In the genomic region with DNA sequence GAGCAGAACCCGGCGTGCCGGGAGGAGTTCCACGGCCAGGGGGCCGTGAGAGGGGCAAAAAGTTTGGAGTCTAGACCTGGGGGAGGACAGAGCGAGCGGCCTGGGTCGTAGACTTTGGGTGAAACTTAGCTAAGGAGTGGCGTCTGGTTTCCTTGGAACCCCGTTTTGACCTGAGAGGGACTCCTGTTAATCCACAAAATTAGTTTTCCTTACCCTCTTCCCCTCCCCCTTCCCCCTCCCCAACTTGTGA, we compare ENCODE assay signal across 8 cellular contexts. TPM values are rescaled to one million over a fixed set of nuclear protein-coding genes. Genes with fewer than 3 reads are reported as not detected.
A peak's percentile ranks its signal among the peaks of the same experiment; 100 is the strongest.
DNase-seq lines count a peak whose midpoint lies in the region; ATAC-seq and TF ChIP-seq lines count a peak whose summit lies in the region.

No MANE protein-coding gene starts in this region.

- H3K4me1 Mint-ChIP-seq in progenitor cell of endocrine pancreas (ENCODE audit: low read depth), result peaks cover 15% of the 10 kb centered on the region

- BruUV-seq in Panc1 (replicated peaks; lab: Mats Ljungman, UMichigan), result no TSS peak

- peaks cover 6% of the 10 kb centered on the region; the same call in 1 of the 2 replicates for H3K4me1 ChIP-seq in Panc1 (ENCODE audit: control insufficient read depth, insufficient read depth, low read length)
- no peaks in the 10 kb centered on the region for H3K4me1 ChIP-seq in esophagus (ENCODE audit: control insufficient read depth in 2 of 2, insufficient read depth in 2 of 2, low read length in 1 of 2)

- CTCF ChIA-PET in Panc1 (lab: Charles Lee), result interaction anchor here (0.6 to 2.1 kb wide), 9 partner anchors 10 to 1071 kb away, joined by 3 to 25 read pairs (median 4); a partner anchor contains a TSS

- H3K4me3 Mint-ChIP-seq in progenitor cell of endocrine pancreas (ENCODE audit: low read depth), result peak overlapping the region; percentile 86

- intact Hi-C loops in Panc1 (cut with micrococcal nuclease; ENCODE audit: unreplicated experiment), result loop anchor here (1.0 to 5.0 kb wide), 3 partner anchors 49 to 204 kb away; no protein-coding TSS in a partner anchor

- H3K36me3 Mint-ChIP-seq in progenitor cell of endocrine pancreas (ENCODE audit: insufficient read depth), result peaks cover 2% of the 10 kb centered on the region

- 0% methylated on average over 10 of the region's 10 CpGs for WGBS in esophagus, 2 donors

- TF ChIP-seq CTCF in Panc1 (IDR thresholded peaks at IDR 0.05) (no peak), progenitor cell of endocrine pancreas (IDR thresholded peaks at IDR 0.05; ENCODE audit: unreplicated experiment) (no peak)

- H3K27me3 Mint-ChIP-seq in progenitor cell of endocrine pancreas, result no peaks in the 10 kb centered on the region

- H3K36me3 ChIP-seq in Panc1 (ENCODE audit: control insufficient read depth, insufficient read depth, low read length) (no peaks in the 10 kb centered on the region; the same call in 1 of the 2 replicates), esophagus (ENCODE audit: control insufficient read depth in 2 of 2, insufficient read depth in 2 of 2, low read length in 1 of 2) (peaks cover 0 to under 1% of the 10 kb centered on the region in 2 donors)

- H3K27ac Mint-ChIP-seq in progenitor cell of endocrine pancreas, result peak overlapping the region; percentile 93

- DNase-seq in Panc1 (ENCODE audit: low read depth, low spot score), result no peak
- no peak for DNase-seq in progenitor cell of endocrine pancreas (ENCODE audit: low spot score, unreplicated experiment)
- no peak for DNase-seq in kidney glomerular epithelial cell (lab: John Stamatoyannopoulos, UW)
- DNase-seq in epidermal melanocyte (ENCODE audit: insufficient read length, low spot score), result no peak
- DNase-seq in ACHN, result no peak

- H3K4me3 ChIP-seq in Panc1 (ENCODE audit: low read depth in 2 of 2, low read length in 2 of 2) (peak overlapping the region; percentile 87 to 91), esophagus (ENCODE audit: low read depth in 1 of 2, low read length in 2 of 2) (peak overlapping the region; percentile 83 to 96)

- H3K9me3 ChIP-seq in Panc1 (ENCODE audit: control insufficient read depth, insufficient read depth, low read depth, low read length) (no peaks in the 10 kb centered on the region), esophagus (ENCODE audit: control insufficient read depth in 2 of 2, insufficient read depth in 1 of 2, low read depth in 1 of 2, low read length in 1 of 2) (no peaks in the 10 kb centered on the region)

- POLR2A ChIA-PET in Panc1 (lab: Charles Lee), result interaction anchor here (0.5 to 0.7 kb wide), 3 partner anchors 80 to 347 kb away, joined by 3 to 4 read pairs (median 4); no protein-coding TSS in a partner anchor

- no peaks in the 10 kb centered on the region for H3K27me3 ChIP-seq in Panc1 (ENCODE audit: control insufficient read depth, insufficient read depth, low read length)
- H3K27me3 ChIP-seq in esophagus (ENCODE audit: control insufficient read depth in 1 of 2, insufficient read depth in 2 of 2, low read length in 2 of 2), result no peaks in the 10 kb centered on the region

- ATAC-seq in GM19463 (IDR thresholded peaks at IDR 0.05; ENCODE audit: unreplicated experiment) (peak; percentile 1), Panc1 (no peak; the same call in 1 of the 2 replicates), HG03432 (IDR thresholded peaks at IDR 0.05; ENCODE audit: unreplicated experiment) (no peak)

- in situ Hi-C loops in Panc1 (cut with HindIII; ENCODE audit: low pct_unique_long_range_greater_than_20kb, low sequenced_read_pairs), result no loop called here
- in situ Hi-C loops in ACHN (cut with HindIII; ENCODE audit: low pct_ligation_motif_present, low pct_unique_long_range_greater_than_20kb, low sequenced_read_pairs), result no loop called here

- peak overlapping the region; percentile 84 for H3K27ac ChIP-seq in Panc1 (ENCODE audit: low read length)
- H3K27ac ChIP-seq in esophagus (ENCODE audit: low read depth in 2 of 2, low read length in 1 of 2), result peak overlapping the region; percentile 96 to 97

- H3K9me3 Mint-ChIP-seq in progenitor cell of endocrine pancreas (ENCODE audit: low read depth), result no peaks in the 10 kb centered on the region

RNA-seq across cellular contexts. Expression of a gene that starts 0.6 kb away (rescaled TPM):
- total RNA-seq in Panc1 (2021; ENCODE audit: unreplicated experiment) (66.2 TPM), progenitor cell of endocrine pancreas (59.9 and 61.6 TPM in 2 replicates)
- 36.7 TPM for polyA plus RNA-seq in Panc1 (2012; ENCODE audit: insufficient read length)
- 10 to 100 TPM; 23.9 to 32.5 TPM for polyA plus RNA-seq in esophagus

RNA-seq across cellular contexts. Expression of a gene that starts 0.7 kb away (rescaled TPM):
- 2.4 TPM for total RNA-seq in Panc1 (2021; ENCODE audit: unreplicated experiment)
- polyA plus RNA-seq in Panc1 (2012; ENCODE audit: insufficient read length), result 0.99 TPM
- polyA plus RNA-seq in esophagus, result 1 to 10 TPM; 1.9 to 2.3 TPM
- 2.1 and 2.3 TPM in 2 replicates for total RNA-seq in progenitor cell of endocrine pancreas
